8 cellular contexts compared by ENCODE assay signal in the genomic region with DNA sequence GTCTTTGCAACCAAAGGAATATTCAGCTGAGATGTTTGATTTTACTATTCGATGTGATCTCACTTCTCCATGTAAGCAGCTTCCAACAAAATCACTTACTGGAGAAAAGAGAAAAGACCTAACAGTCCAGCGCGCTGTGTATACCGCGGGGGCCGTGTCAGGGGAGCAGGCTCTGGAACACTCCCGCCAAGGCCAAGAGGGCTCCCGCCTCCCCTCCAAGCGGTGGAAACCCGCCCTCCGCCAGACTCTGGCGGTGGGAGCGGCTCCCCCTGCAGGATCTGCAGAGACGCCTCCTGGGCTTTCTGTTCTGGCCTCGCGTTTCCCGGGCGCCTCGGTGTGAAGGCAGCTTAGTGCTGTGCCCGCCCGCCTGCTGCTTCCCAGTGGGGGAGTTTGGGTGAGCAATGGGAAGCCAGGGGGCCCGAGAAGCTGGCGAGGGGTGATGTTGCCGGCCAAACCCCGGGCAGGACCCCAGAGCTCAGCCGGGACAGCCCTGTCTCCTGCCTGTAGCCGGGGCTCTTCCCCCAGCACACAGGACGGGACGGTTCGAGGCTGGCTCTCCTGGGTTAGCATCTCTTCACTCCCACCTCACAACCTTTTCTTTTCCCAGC. TPM values are rescaled to one million over a fixed set of nuclear protein-coding genes. Genes with fewer than 3 reads are reported as not detected.
DNase-seq lines count a peak whose midpoint lies in the region; ATAC-seq lines count a peak whose summit lies in the region.

No MANE protein-coding gene starts in this region.

- H3K27ac Mint-ChIP-seq in activated CD8-positive, alpha-beta T cell treated with anti-CD3 and anti-CD28 coated beads, Interleukin-2, amount 10 ng/mL, durations not matched to agents 7 days and 5 days: no peak overlapping the region

- POLR2A ChIA-PET in activated CD8-positive, alpha-beta T cell treated with anti-CD3 and anti-CD28 coated beads, Interleukin-2, amount 10 ng/mL, durations not matched to agents 7 days and 5 days (lab: Charles Lee): no interaction called here

- CTCF ChIA-PET in activated CD8-positive, alpha-beta T cell treated with anti-CD3 and anti-CD28 coated beads, Interleukin-2, amount 10 ng/mL, durations not matched to agents 7 days and 5 days (lab: Charles Lee): interaction anchor here (0.6 to 3.0 kb wide), 16 partner anchors 8 to 199 kb away, joined by 3 to 15 read pairs (median 4); partner anchors contain the start of genes BAHD1 and PLCB2

- peaks cover 53% of the 10 kb centered on the region for H3K27me3 Mint-ChIP-seq in activated CD8-positive, alpha-beta T cell treated with anti-CD3 and anti-CD28 coated beads, Interleukin-2, amount 10 ng/mL, durations not matched to agents 7 days and 5 days (ENCODE audit: low read depth)

- peaks cover 24% of the 10 kb centered on the region for H3K4me1 Mint-ChIP-seq in activated CD8-positive, alpha-beta T cell treated with anti-CD3 and anti-CD28 coated beads, Interleukin-2, amount 10 ng/mL, durations not matched to agents 7 days and 5 days (ENCODE audit: low read depth)

- H3K9me3 Mint-ChIP-seq in activated CD8-positive, alpha-beta T cell treated with anti-CD3 and anti-CD28 coated beads, Interleukin-2, amount 10 ng/mL, durations not matched to agents 7 days and 5 days (ENCODE audit: insufficient read depth): no peaks in the 10 kb centered on the region

- no peaks in the 10 kb centered on the region for H3K36me3 Mint-ChIP-seq in activated CD8-positive, alpha-beta T cell treated with anti-CD3 and anti-CD28 coated beads, Interleukin-2, amount 10 ng/mL, durations not matched to agents 7 days and 5 days (ENCODE audit: low read depth)

- peak overlapping the region; percentile 13 for H3K4me3 Mint-ChIP-seq in activated CD8-positive, alpha-beta T cell treated with anti-CD3 and anti-CD28 coated beads, Interleukin-2, amount 10 ng/mL, durations not matched to agents 7 days and 5 days

- peak; percentile 59 for ATAC-seq in HG02610 (IDR thresholded peaks at IDR 0.05; ENCODE audit: unreplicated experiment)
- peak; percentile 90 for ATAC-seq in activated CD8-positive, alpha-beta T cell treated with anti-CD3 and anti-CD28 coated beads, Interleukin-2, amount 10 ng/mL, durations not matched to agents 7 days and 5 days

- peak; percentile 15 for DNase-seq in CMK (ENCODE audit: low read depth)
- DNase-seq in NCI-H774 (lab: John Stamatoyannopoulos, UW): peak; percentile 62
- peak; percentile 74 for DNase-seq in activated CD8-positive, alpha-beta T cell treated with anti-CD3 and anti-CD28 coated beads, Interleukin-2, amount 10 ng/mL, durations not matched to agents 7 days and 5 days
- DNase-seq in ecto neural progenitor cell (ENCODE audit: low spot score): peak; percentile 89
- peak; percentile 66 to 72 for DNase-seq in lung microvascular endothelial cell (ENCODE audit: low read depth in 2 of 2)
- peak; percentile 26 to 61 (median 35) for DNase-seq in stimulated activated CD4-positive, alpha-beta T cell treated with anti-CD3 and anti-CD28 coated beads, TNF-alpha, amount 100 ng/mL, for 24 hours (ENCODE audit: low read depth in 3 of 3)
- DNase-seq in NCI-H1417 treated with DMSO at 0.1 percent for 48 hours (lab: John Stamatoyannopoulos, UW): no peak

RNA-seq across cellular contexts. Expression of gene CHST14, which starts 36.3 kb away (rescaled TPM):
- 10 to 100 TPM; 12.1 to 12.6 TPM for total RNA-seq in activated CD8-positive, alpha-beta T cell treated with anti-CD3 and anti-CD28 coated beads, Interleukin-2, amount 10 ng/mL, durations not matched to agents 7 days and 5 days
- 6.1 and 6.7 TPM in 2 replicates for total RNA-seq in lung microvascular endothelial cell

RNA-seq across cellular contexts. Expression of gene CCDC32, which starts 57.8 kb away (rescaled TPM):
- total RNA-seq in activated CD8-positive, alpha-beta T cell treated with anti-CD3 and anti-CD28 coated beads, Interleukin-2, amount 10 ng/mL, durations not matched to agents 7 days and 5 days: 10 to 100 TPM; 24.7 to 27.0 TPM
- total RNA-seq in lung microvascular endothelial cell: 14.4 and 16.1 TPM in 2 replicates
